ENCODE assay signal across 8 cellular contexts in genomic region chr13:28136916-28137315, GRCh38. TPM values are rescaled to one million over a fixed set of nuclear protein-coding genes. Genes with fewer than 3 reads are reported as not detected.
A peak's percentile ranks its signal among the peaks of the same experiment; 100 is the strongest.
DNase-seq lines count a peak whose midpoint lies in the region; ATAC-seq, FAIRE-seq and TF ChIP-seq lines count a peak whose summit lies in the region.

No MANE protein-coding gene starts in this region.

- no peaks in the 10 kb centered on the region for H3K36me3 ChIP-seq in H1 (ENCODE audit: control insufficient read depth in 2 of 4, insufficient read depth in 4 of 4, low read length in 3 of 4)
- H3K36me3 ChIP-seq in gastroesophageal sphincter = no peaks in the 10 kb centered on the region

- H4K91ac ChIP-seq in H1 (replicated peaks; ENCODE audit: insufficient read length, low read length) = no peak overlapping the region

- FAIRE-seq in H1 (lab: Jason Lieb, UNC) = no peak

- H3K9me3 ChIP-seq in H1 (ENCODE audit: insufficient read depth in 2 of 2, low read depth in 1 of 2, low read length in 1 of 2) (no peaks in the 10 kb centered on the region), gastroesophageal sphincter (no peaks in the 10 kb centered on the region)

- H3K27ac Mint-ChIP-seq in progenitor cell of endocrine pancreas = peak overlapping the region; percentile 99

- no peak overlapping the region for H2BK120ac ChIP-seq in H1 (replicated peaks; ENCODE audit: low read depth, low read length)

- peaks cover 28% of the 10 kb centered on the region for H3K4me1 Mint-ChIP-seq in progenitor cell of endocrine pancreas (ENCODE audit: low read depth)

- H2AFZ ChIP-seq in H1 (ENCODE audit: low read length) = no peak overlapping the region

- H3K56ac ChIP-seq in H1 (replicated peaks; ENCODE audit: insufficient read length, low read depth, low read length) = no peak overlapping the region

- H2BK20ac ChIP-seq in H1 (ENCODE audit: low read length) = no peak overlapping the region

- no peak overlapping the region for H3K18ac ChIP-seq in H1 (ENCODE audit: extremely low read depth, low read length)

- H2BK12ac ChIP-seq in H1 (ENCODE audit: low read depth, low read length) = no peak overlapping the region

- POLR2A ChIA-PET in H1 (lab: Charles Lee; ENCODE audit: partially characterized antibody) = interaction anchor here (1.2 kb wide), 1 partner anchor 19 kb away, joined by 4 read pairs; no protein-coding TSS in a partner anchor

- TF ChIP-seq POLR2A in H1 (IDR thresholded peaks at IDR 0.05; ENCODE audit: control extremely low read depth in 1 of 2, low read depth in 2 of 2, low read length in 2 of 2) (no peak), gastroesophageal sphincter (IDR thresholded peaks at IDR 0.05) (no peak)

- CTCF ChIA-PET in H1 (lab: Charles Lee; ENCODE audit: partially characterized antibody) = interaction anchor here (1.1 kb wide), 1 partner anchor 19 kb away, joined by 4 read pairs; no protein-coding TSS in a partner anchor

- no peak for TF ChIP-seq EP300 in H1 (IDR thresholded peaks at IDR 0.05; ENCODE audit: borderline replicate concordance in 1 of 2, low read depth in 2 of 2, low read length in 2 of 2)
- no peak for TF ChIP-seq EP300 in gastroesophageal sphincter (IDR thresholded peaks at IDR 0.05)

- H2BK15ac ChIP-seq in H1 (ENCODE audit: low read length) = no peak overlapping the region

- H3K79me2 ChIP-seq in H1 (ENCODE audit: control insufficient read depth in 1 of 2, insufficient read depth in 2 of 2, low read length in 2 of 2) = peaks cover under 1 to 38% of the 10 kb centered on the region in 2 experiments; a peak in 3 of 4 replicates

- H4K5ac ChIP-seq in H1 (ENCODE audit: insufficient read length, low read depth, low read length) = no peak overlapping the region

- H3K4me1 ChIP-seq in H1 (replicated peaks in 1 of 4; ENCODE audit: control insufficient read depth in 3 of 4, insufficient read depth in 4 of 4, low read length in 3 of 4) = peaks cover 0 to 6% (median 2%) of the 10 kb centered on the region in 4 experiments; a peak in 5 of 7 replicates
- H3K4me1 ChIP-seq in gastroesophageal sphincter = peaks cover 0 to 36% (median 4%) of the 10 kb centered on the region in 3 donors

- H2BK5ac ChIP-seq in H1 (ENCODE audit: low read depth, low read length) = no peak overlapping the region

- no peaks in the 10 kb centered on the region for H3K27me3 Mint-ChIP-seq in progenitor cell of endocrine pancreas

- TF ChIP-seq RAD21 in H1 (IDR thresholded peaks at IDR 0.05 in 1 of 2, conservative IDR thresholded peaks at IDR 0.05 in 1 of 2; ENCODE audit: low read depth in 2 of 2, low read length in 2 of 2) = no peak

- peaks cover 2% of the 10 kb centered on the region for H3K36me3 Mint-ChIP-seq in progenitor cell of endocrine pancreas (ENCODE audit: insufficient read depth)

- no peaks in the 10 kb centered on the region for H3K27me3 ChIP-seq in H1 (replicated peaks in 1 of 4; ENCODE audit: control insufficient read depth in 3 of 4, extremely low read depth in 1 of 4, insufficient read depth in 3 of 4, low read length in 3 of 4)
- H3K27me3 ChIP-seq in gastroesophageal sphincter = no peaks in the 10 kb centered on the region

- no peaks in the 10 kb centered on the region; the same call in 1 of the 2 replicates for H3K79me1 ChIP-seq in H1 (ENCODE audit: low read depth, low read length)

- TF ChIP-seq CTCF in GM12875 (IDR thresholded peaks at IDR 0.05; ENCODE audit: borderline replicate concordance, insufficient read depth, low read depth, low read length) (no peak), H1 (IDR thresholded peaks at IDR 0.05; ENCODE audit: control extremely low read depth in 1 of 3, insufficient read depth in 1 of 3, low read depth in 1 of 3, low read length in 3 of 3) (no peak), progenitor cell of endocrine pancreas (IDR thresholded peaks at IDR 0.05; ENCODE audit: unreplicated experiment) (no peak), gastroesophageal sphincter (IDR thresholded peaks at IDR 0.05) (no peak)

- peaks cover 6% of the 10 kb centered on the region; the same call in 1 of the 2 replicates for H3K23me2 ChIP-seq in H1 (ENCODE audit: low read depth, low read length)

- H3K14ac ChIP-seq in H1 (ENCODE audit: insufficient read length) = no peak overlapping the region

- no peak overlapping the region for H3K4ac ChIP-seq in H1 (replicated peaks; ENCODE audit: insufficient read length, low read depth, low read length)

- peak overlapping the region; percentile 78 for H3K4me3 ChIP-seq in GM12875 (ENCODE audit: low read depth, low read length)
- H3K4me3 ChIP-seq in H1 (ENCODE audit: extremely low read depth in 1 of 4, insufficient read depth in 2 of 4, low read depth in 3 of 4, low read length in 4 of 4) = peak overlapping the region; percentile 77 to 93 (median 92); a peak in 6 of 8 replicates
- H3K4me3 ChIP-seq in gastroesophageal sphincter = peak overlapping the region in 1 of 2 donors; percentile 100

- H2AK5ac ChIP-seq in H1 (ENCODE audit: low read depth, low read length) = no peak overlapping the region

- H4K20me1 ChIP-seq in H1 (replicated peaks in 1 of 2; ENCODE audit: control insufficient read depth in 1 of 2, insufficient read depth in 2 of 2, low read length in 2 of 2) = peaks cover 0 to 2% of the 10 kb centered on the region in 2 experiments

- H3K27ac ChIP-seq in H1 (ENCODE audit: low read depth, low read length) (no peak overlapping the region), gastroesophageal sphincter (peak overlapping the region in 2 of 4 donors; percentile 98 to 99)

- DNase-seq in NOMO-1 treated with DMSO at 0.1 percent for 48 hours (lab: John Stamatoyannopoulos, UW; ENCODE audit: unreplicated experiment) = peak; percentile 44
- no peak for DNase-seq in H1 (ENCODE audit: low read depth in 1 of 2, low spot score in 2 of 2)
- no peak for DNase-seq in progenitor cell of endocrine pancreas (ENCODE audit: low spot score, unreplicated experiment)
- no peak for DNase-seq in NCI-H345 (lab: John Stamatoyannopoulos, UW)
- no peak for DNase-seq in activated gamma-delta T cell (lab: John Stamatoyannopoulos, UW)

- H4K8ac ChIP-seq in H1 (ENCODE audit: extremely low read depth, insufficient read depth, low read length) = no peak overlapping the region

- 80% methylated on average over 7 of the region's 7 CpGs; no CpG with 5 or more reads in 1 of the 2 experiments for WGBS in H1 (ENCODE audit: extremely low coverage in 1 of 2, insufficient coverage in 1 of 2, insufficient read length in 1 of 2, insufficient replicate concordance in 2 of 2, low coverage in 1 of 2, low lambda C conversion rate in 2 of 2, missing lambda C conversion rate in 1 of 2), 2 experiments
- WGBS in gastroesophageal sphincter (ENCODE audit: low coverage in 1 of 2), 2 donors = 50 to 60% methylated on average over 7 of the region's 7 CpGs

- ATAC-seq in gastroesophageal sphincter (no peak), HG02759 (IDR thresholded peaks at IDR 0.05; ENCODE audit: unreplicated experiment) (no peak)

- H3K9me3 Mint-ChIP-seq in progenitor cell of endocrine pancreas (ENCODE audit: low read depth) = no peaks in the 10 kb centered on the region

- peak overlapping the region; percentile 70 to 85; a peak in 3 of 4 replicates for H3K4me2 ChIP-seq in H1 (ENCODE audit: insufficient read depth in 1 of 2, low read depth in 2 of 2, low read length in 2 of 2)

- no peak overlapping the region for H3K23ac ChIP-seq in H1 (ENCODE audit: insufficient read length)

- peak overlapping the region; percentile 93 for H3K4me3 Mint-ChIP-seq in progenitor cell of endocrine pancreas (ENCODE audit: low read depth)

- peak overlapping the region in 2 of 4 experiments; percentile 20 to 58; a peak in 4 of 7 replicates for H3K9ac ChIP-seq in H1 (replicated peaks in 1 of 4; ENCODE audit: extremely low read depth in 1 of 4, low read depth in 3 of 4, low read length in 3 of 4)

TF ChIP-seq in H1, 55 proteins besides CTCF, POLR2A, EP300 and RAD21 (continues in another document):
- TF ChIP-seq SAP30 (IDR thresholded peaks at IDR 0.05; ENCODE audit: insufficient read depth, insufficient replicate concordance, low read length) (no peak), SUZ12 (IDR thresholded peaks at IDR 0.05; ENCODE audit: low read length) (no peak), FOSL1 (IDR thresholded peaks at IDR 0.05; ENCODE audit: insufficient read depth, low read depth, low read length) (no peak), CREB1 (IDR thresholded peaks at IDR 0.05) (no peak), CTBP2 (IDR thresholded peaks at IDR 0.05; ENCODE audit: borderline replicate concordance, insufficient read depth, insufficient read length, low read length) (no peak), RFX5 (IDR thresholded peaks at IDR 0.05; ENCODE audit: borderline replicate concordance, low read depth, low read length) (no peak), JUN (IDR thresholded peaks at IDR 0.05; ENCODE audit: low read depth, low read length) (no peak), BRCA1 (IDR thresholded peaks at IDR 0.05; ENCODE audit: low read depth, low read length) (no peak)

RNA-seq across cellular contexts. Expression of gene PAN3, which starts 1.4 kb away (rescaled TPM):
- total RNA-seq in H1 (2021; fragmentation: NEBNext Ultra II Directional; extraction: Animal tissue kit (Norgen Biotek cat#: 25700)) = 39.2 and 39.3 TPM in 2 replicates
- polyA plus RNA-seq in H1 (2011; rRNA removed) = 9.7 and 12.7 TPM in 2 replicates
- polyA plus RNA-seq in H1 (2011; cell fraction: cytosol; rRNA removed) = 13.7 TPM
- polyA plus RNA-seq in H1 (2011; cell fraction: nucleus; rRNA removed) = 15.2 TPM
- polyA plus RNA-seq in H1 (2012, experiment 1 of 2) = 12.0 to 30.7 TPM (median 16.0 TPM) in 4 replicates
- 1.7 TPM for polyA plus RNA-seq in H1 (2012, experiment 2 of 2)
- 17.2 TPM for polyA plus RNA-seq in H1 (2013, experiment 1 of 2)
- polyA plus RNA-seq in H1 (2013, experiment 2 of 2) = 15.1 TPM
- polyA minus RNA-seq in H1 (2011; rRNA and poly(A)+ RNA removed) = 64.3 and 84.7 TPM in 2 replicates
- polyA minus RNA-seq in H1 (2011; cell fraction: cytosol; rRNA and poly(A)+ RNA removed) = 25.8 TPM
- 73.6 TPM for polyA minus RNA-seq in H1 (2011; cell fraction: nucleus; rRNA and poly(A)+ RNA removed)
- total RNA-seq in progenitor cell of endocrine pancreas (55.9 and 59.0 TPM in 2 replicates), gastroesophageal sphincter (10 to 100 TPM; 26.0 to 45.0 (median 34.1) TPM)

RNA-seq across cellular contexts. Expression of gene FLT3, which starts 36.5 kb away (rescaled TPM):
- total RNA-seq in H1 (2021; fragmentation: NEBNext Ultra II Directional; extraction: Animal tissue kit (Norgen Biotek cat#: 25700)) = 0.65 and 0.71 TPM in 2 replicates
- 0.19 and 0.44 TPM in 2 replicates for polyA plus RNA-seq in H1 (2011; rRNA removed)
- polyA plus RNA-seq in H1 (2011; cell fraction: cytosol; rRNA removed) = 0.58 TPM
- 0.43 TPM for polyA plus RNA-seq in H1 (2011; cell fraction: nucleus; rRNA removed)
- 0.45 to 0.84 TPM (median 0.53 TPM) in 4 replicates for polyA plus RNA-seq in H1 (2012, experiment 1 of 2)
- polyA plus RNA-seq in H1 (2012, experiment 2 of 2) = not detected
- polyA plus RNA-seq in H1 (2013, experiment 1 of 2) = 0.49 TPM
- 0.46 TPM for polyA plus RNA-seq in H1 (2013, experiment 2 of 2)
- 0.63 and 1.0 TPM in 2 replicates for polyA minus RNA-seq in H1 (2011; rRNA and poly(A)+ RNA removed)
- polyA minus RNA-seq in H1 (2011; cell fraction: cytosol; rRNA and poly(A)+ RNA removed) = 0.66 TPM
- 0.80 TPM for polyA minus RNA-seq in H1 (2011; cell fraction: nucleus; rRNA and poly(A)+ RNA removed)
- total RNA-seq in progenitor cell of endocrine pancreas (0.09 and 0.17 TPM in 2 replicates), gastroesophageal sphincter (1 to 10 TPM in 1 of 4 donors, under 1 TPM in 3; 0.46 to 1.1 (median 0.62) TPM)
